Comparison of ENCODE assay signal across 10 cellular contexts in the genomic region with DNA sequence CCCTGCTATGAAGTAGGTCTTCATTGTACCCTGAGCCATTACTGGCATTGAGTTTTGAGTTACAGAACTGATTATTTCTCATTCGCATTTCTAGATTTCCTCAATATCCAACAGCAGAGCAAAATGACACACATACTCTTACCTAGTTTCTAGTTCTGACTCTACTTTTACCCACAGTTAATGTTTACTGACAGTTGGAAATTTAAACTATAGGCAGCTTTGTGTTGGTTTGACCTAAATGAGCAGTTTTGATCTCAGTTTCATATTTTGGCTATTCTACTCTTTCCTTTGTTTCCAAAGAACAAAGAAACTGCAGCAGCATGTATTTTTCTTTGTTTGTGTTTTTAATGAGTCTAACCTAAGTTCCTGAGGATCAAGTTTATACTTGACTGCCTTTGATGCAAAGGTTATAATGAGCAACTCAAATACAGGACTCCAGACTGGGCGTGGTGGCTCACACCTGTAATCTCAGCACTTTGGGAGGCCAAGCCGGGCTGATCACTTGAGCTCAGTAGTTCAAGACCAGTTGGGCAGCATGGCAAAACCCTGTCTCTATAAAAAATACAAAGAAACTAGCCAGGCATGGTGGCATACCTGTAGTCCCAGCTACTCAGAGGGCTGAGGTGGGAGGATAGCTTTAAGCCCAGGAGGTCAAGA. TPM values are rescaled to one million over a fixed set of nuclear protein-coding genes. Genes with fewer than 3 reads are reported as not detected.
DNase-seq lines count a peak whose midpoint lies in the region; ATAC-seq and FAIRE-seq lines count a peak whose summit lies in the region.
"Had no signal": no experiment of that assay in that cellular context is flagged by ENCODE, and none has a peak within 500 bp of the region (broad histone marks: within the 10 kb centered on the region; RNA-seq: fewer than 3 reads in every experiment).

No MANE protein-coding gene starts in this region.

- no peak for FAIRE-seq in urothelium cell line (lab: Jason Lieb, UNC)

- ATAC-seq in GM18520 (IDR thresholded peaks at IDR 0.05; ENCODE audit: unreplicated experiment), result peak; percentile 42
- peak; percentile 72 for ATAC-seq in GM21447 (IDR thresholded peaks at IDR 0.05; ENCODE audit: unreplicated experiment)
- peak; percentile 82 for ATAC-seq in HG03354 (IDR thresholded peaks at IDR 0.05; ENCODE audit: poor library complexity, severe bottlenecking, unreplicated experiment)
- peak; percentile 87 for ATAC-seq in esophagus mucosa

- DNase-seq in NCI-H2107 (lab: John Stamatoyannopoulos, UW) (no peak), urothelium cell line (ENCODE audit: low spot score) (no peak), NCI-H128 (lab: John Stamatoyannopoulos, UW; ENCODE audit: unreplicated experiment) (no peak), HCEC 1CT (no peak)
- DNase-seq: activated naive CD8-positive, alpha-beta T cell treated with anti-CD3 and anti-CD28 coated beads, Interleukin-2, amount 10 ng/mL, durations not matched to agents 7 days and 5 days; retina had no signal

RNA-seq across cellular contexts. Expression of a gene that starts 30.4 kb away (rescaled TPM):
- 1.4 TPM for total RNA-seq in esophagus mucosa
